1 cellular context compared by ENCODE assay signal in the genomic region with DNA sequence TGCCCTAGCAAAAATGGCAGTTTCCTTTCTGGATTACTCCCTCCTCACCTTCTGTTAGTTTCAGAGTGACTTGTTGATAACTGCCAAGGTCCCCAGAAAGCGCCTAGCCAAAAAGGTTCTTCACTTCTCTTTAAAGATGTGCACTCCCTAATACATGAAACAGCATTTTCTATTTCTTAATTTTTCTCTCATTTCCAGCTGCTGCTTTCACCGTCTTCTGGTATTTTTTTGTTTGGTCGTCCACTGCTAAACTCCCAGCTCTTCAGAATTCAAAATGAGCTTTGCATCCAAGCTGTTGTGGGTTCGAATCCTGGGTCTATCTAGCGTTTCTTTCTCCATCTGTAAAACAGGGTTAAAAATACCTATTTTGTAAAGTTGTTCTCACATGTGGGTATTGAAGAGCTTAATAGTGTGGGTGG.
TF ChIP-seq lines count a peak whose summit lies in the region.

No MANE protein-coding gene starts in this region.

TF ChIP-seq in HCT116, 20 proteins besides CTCF, POLR2A, EP300 and RAD21 (continued from another document):
- TF ChIP-seq SRF (IDR thresholded peaks at IDR 0.05; ENCODE audit: low read depth) = no peak
- TF ChIP-seq JUND (IDR thresholded peaks at IDR 0.05) = no peak
- TF ChIP-seq TCF7L2 (IDR thresholded peaks at IDR 0.05; ENCODE audit: borderline replicate concordance, extremely low read depth, insufficient read depth, insufficient read length) = no peak
- TF ChIP-seq EZH2 (IDR thresholded peaks at IDR 0.05) = no peak
- TF ChIP-seq ELF1 (IDR thresholded peaks at IDR 0.05; ENCODE audit: borderline replicate concordance, low read depth) = no peak
- no peak for TF ChIP-seq SP1 (IDR thresholded peaks at IDR 0.05; ENCODE audit: low read depth)
